Comparison of ENCODE assay signal across 22 cellular contexts in genomic region chr16:4886151-4886550, GRCh38. TPM values are rescaled to one million over a fixed set of nuclear protein-coding genes. Genes with fewer than 3 reads are reported as not detected.
"Had no signal": no experiment of that assay in that cellular context is flagged by ENCODE, and none has a peak within 500 bp of the region (broad histone marks: within the 10 kb centered on the region; RNA-seq: fewer than 3 reads in every experiment).

No MANE protein-coding gene starts in this region.

- H3K4me1 Mint-ChIP-seq: activated naive CD4-positive, alpha-beta T cell treated with anti-CD3 and anti-CD28 coated beads, Interleukin-2, amount 10 ng/mL, durations not matched to agents 7 days and 5 days; activated naive CD8-positive, alpha-beta T cell treated with anti-CD3 and anti-CD28 coated beads, Interleukin-2, amount 50 U/mL, for 24 hours; stimulated activated memory B cell treated with anti-CD40 and anti-IgM and Interleukin-4, amounts not matched to agents 10 μg/mL and 1 μg/mL and 100 μg/mL, for 72 hours had no signal

- H3K9me3 Mint-ChIP-seq: activated naive CD4-positive, alpha-beta T cell treated with anti-CD3 and anti-CD28 coated beads, Interleukin-2, amount 10 ng/mL, durations not matched to agents 7 days and 5 days; activated naive CD8-positive, alpha-beta T cell treated with anti-CD3 and anti-CD28 coated beads, Interleukin-2, amount 50 U/mL, for 24 hours; activated T-cell treated with anti-CD3 and anti-CD28 coated beads, Interleukin-2, amount 50 U/mL, for 4 hours; dendritic cell treated with granulocyte-macrophage colony-stimulating factor and Interleukin-4, amounts not matched to agents 40 ng/mL and 50 ng/mL, for 4 days; immature natural killer cell; stimulated activated memory B cell treated with anti-CD40 and anti-IgM and Interleukin-4, amounts not matched to agents 10 μg/mL and 1 μg/mL and 100 μg/mL, for 72 hours had no signal

- ATAC-seq: activated naive CD8-positive, alpha-beta T cell treated with anti-CD3 and anti-CD28 coated beads, Interleukin-2, amount 50 U/mL, for 24 hours; activated T-cell treated with anti-CD3 and anti-CD28 coated beads, Interleukin-2, amount 50 U/mL, for 4 hours; body of pancreas; foreskin keratinocyte; left lung; naive thymus-derived CD4-positive, alpha-beta T cell; right lobe of liver; stimulated activated memory B cell treated with anti-CD40 and anti-IgM and Interleukin-4, amounts not matched to agents 10 μg/mL and 1 μg/mL and 100 μg/mL, for 72 hours had no signal

- H3K4me3 Mint-ChIP-seq: activated naive CD4-positive, alpha-beta T cell treated with anti-CD3 and anti-CD28 coated beads, Interleukin-2, amount 10 ng/mL, durations not matched to agents 7 days and 5 days; activated naive CD8-positive, alpha-beta T cell treated with anti-CD3 and anti-CD28 coated beads, Interleukin-2, amount 50 U/mL, for 24 hours; activated T-cell treated with anti-CD3 and anti-CD28 coated beads, Interleukin-2, amount 50 U/mL, for 4 hours; dendritic cell treated with granulocyte-macrophage colony-stimulating factor and Interleukin-4, amounts not matched to agents 40 ng/mL and 50 ng/mL, for 4 days; immature natural killer cell; naive thymus-derived CD4-positive, alpha-beta T cell; stimulated activated memory B cell treated with anti-CD40 and anti-IgM and Interleukin-4, amounts not matched to agents 10 μg/mL and 1 μg/mL and 100 μg/mL, for 72 hours had no signal

- DNase-seq: activated CD4-positive, alpha-beta T cell treated with anti-CD3 and anti-CD28 coated beads for 4 hours; activated CD4-positive, alpha-beta T cell treated with anti-CD3 and anti-CD28 coated beads, Interleukin-2, amount 50 U/mL, for 48 hours; activated CD4-positive, CD25-positive, alpha-beta regulatory T cell; activated CD8-positive, alpha-beta memory T cell treated with anti-CD3 and anti-CD28 coated beads, Interleukin-2, amount 50 U/mL, for 48 hours; activated effector memory CD4-positive, alpha-beta T cell treated with Interleukin-2 at 50 U/mL for 16 hours; activated naive CD4-positive, alpha-beta T cell treated with anti-CD3 and anti-CD28 coated beads, Interleukin-2, amount 10 ng/mL, durations not matched to agents 7 days and 5 days; activated naive CD8-positive, alpha-beta T cell treated with anti-CD3 and anti-CD28 coated beads, Interleukin-2, amount 50 U/mL, for 24 hours; activated T-cell treated with anti-CD3 and anti-CD28 coated beads, Interleukin-2, amount 50 U/mL, for 4 hours; body of pancreas; effector CD4-positive, alpha-beta T cell; foreskin keratinocyte; immature natural killer cell; left lung; naive thymus-derived CD4-positive, alpha-beta T cell; nucleus accumbens; stimulated activated CD4-positive, alpha-beta T cell treated with anti-CD3 and anti-CD28 coated beads, Interleukin-2, amount 100 ng/mL, for 24 hours; stomach; uterus had no signal

- H3K27me3 Mint-ChIP-seq: activated naive CD4-positive, alpha-beta T cell treated with anti-CD3 and anti-CD28 coated beads, Interleukin-2, amount 10 ng/mL, durations not matched to agents 7 days and 5 days; activated naive CD8-positive, alpha-beta T cell treated with anti-CD3 and anti-CD28 coated beads, Interleukin-2, amount 50 U/mL, for 24 hours; dendritic cell treated with granulocyte-macrophage colony-stimulating factor and Interleukin-4, amounts not matched to agents 40 ng/mL and 50 ng/mL, for 4 days; naive thymus-derived CD4-positive, alpha-beta T cell; stimulated activated memory B cell treated with anti-CD40 and anti-IgM and Interleukin-4, amounts not matched to agents 10 μg/mL and 1 μg/mL and 100 μg/mL, for 72 hours had no signal

- H3K27ac Mint-ChIP-seq: activated naive CD4-positive, alpha-beta T cell treated with anti-CD3 and anti-CD28 coated beads, Interleukin-2, amount 10 ng/mL, durations not matched to agents 7 days and 5 days; activated naive CD8-positive, alpha-beta T cell treated with anti-CD3 and anti-CD28 coated beads, Interleukin-2, amount 50 U/mL, for 24 hours; dendritic cell treated with granulocyte-macrophage colony-stimulating factor and Interleukin-4, amounts not matched to agents 40 ng/mL and 50 ng/mL, for 4 days; stimulated activated memory B cell treated with anti-CD40 and anti-IgM and Interleukin-4, amounts not matched to agents 10 μg/mL and 1 μg/mL and 100 μg/mL, for 72 hours had no signal

RNA-seq across cellular contexts. Expression of gene PPL, which starts 50.8 kb away (rescaled TPM):
- total RNA-seq: activated CD8-positive, alpha-beta memory T cell treated with anti-CD3 and anti-CD28 coated beads for 36 hours; naive thymus-derived CD4-positive, alpha-beta T cell had no signal
